24 cellular contexts compared by ENCODE assay signal in genomic region chr5:39633057-39633456, GRCh38.
DNase-seq lines count a peak whose midpoint lies in the region; FAIRE-seq and TF ChIP-seq lines count a peak whose summit lies in the region.
"Had no signal": no experiment of that assay in that cellular context is flagged by ENCODE, and none has a peak within 500 bp of the region (broad histone marks: within the 10 kb centered on the region; RNA-seq: fewer than 3 reads in every experiment).

No MANE protein-coding gene starts in this region.

- no peaks in the 10 kb centered on the region for H3K27me3 ChIP-seq in OCI-LY3 (ENCODE audit: low read depth, low read length)
- no peaks in the 10 kb centered on the region for H3K27me3 ChIP-seq in vagina
- H3K27me3 ChIP-seq: BLaER1 treated with 17β-estradiol and CSF1 and Interleukin-3, amounts not matched to agents 10 nM and 100 nM had no signal

- H3K4me3 ChIP-seq in OCI-LY3 (ENCODE audit: low read length): no peak overlapping the region
- H3K4me3 ChIP-seq in epithelial cell of esophagus (ENCODE audit: low read length): no peak overlapping the region
- no peak overlapping the region for H3K4me3 ChIP-seq in vagina
- H3K4me3 ChIP-seq: A549; BLaER1 treated with 17β-estradiol and CSF1 and Interleukin-3, amounts not matched to agents 10 nM and 100 nM; GM12878 had no signal

- intact Hi-C loops in vagina (cut with DNase I): no loop called here

- TF ChIP-seq CTCF in OCI-LY3 (IDR thresholded peaks at IDR 0.05; ENCODE audit: low read depth, low read length): no peak
- no peak for TF ChIP-seq CTCF in VCaP (conservative IDR thresholded peaks at IDR 0.05)
- no peak for TF ChIP-seq CTCF in epithelial cell of esophagus (IDR thresholded peaks at IDR 0.05; ENCODE audit: insufficient read depth, low read depth, low read length, missing control alignments)
- TF ChIP-seq CTCF in vagina (IDR thresholded peaks at IDR 0.05): no peak

- peak overlapping the region; percentile 7; the same call in 1 of the 2 replicates for H3K4me2 ChIP-seq in OCI-LY3 (ENCODE audit: low read length)
- H3K4me2 ChIP-seq: A549; BLaER1 treated with 17β-estradiol and CSF1 and Interleukin-3, amounts not matched to agents 10 nM and 100 nM had no signal

- H3K9me3 ChIP-seq in OCI-LY3 (ENCODE audit: insufficient read depth, low read length): no peaks in the 10 kb centered on the region
- no peaks in the 10 kb centered on the region for H3K9me3 ChIP-seq in vagina
- H3K9me3 ChIP-seq: A549; BLaER1 treated with 17β-estradiol and CSF1 and Interleukin-3, amounts not matched to agents 10 nM and 100 nM; Caco-2 had no signal

- H3K27ac ChIP-seq in OCI-LY3 (ENCODE audit: low read length): no peak overlapping the region
- peak overlapping the region; percentile 77 for H3K27ac ChIP-seq in VCaP
- no peak overlapping the region for H3K27ac ChIP-seq in vagina
- H3K27ac ChIP-seq: 22Rv1; A549; BLaER1 treated with 17β-estradiol and CSF1 and Interleukin-3, amounts not matched to agents 10 nM and 100 nM; C4-2B had no signal

- no peak overlapping the region for H3K9ac ChIP-seq in OCI-LY3 (ENCODE audit: low read length)
- H3K9ac ChIP-seq: BLaER1 treated with 17β-estradiol and CSF1 and Interleukin-3, amounts not matched to agents 10 nM and 100 nM had no signal

- DNase-seq in H54 (ENCODE audit: insufficient read length, low spot score): no peak
- DNase-seq in epithelial cell of esophagus (ENCODE audit: low read depth): peak; percentile 13
- no peak for DNase-seq in SIG-M5 treated with dmso at 0.1 percent for 504 hours (lab: John Stamatoyannopoulos, UW; ENCODE audit: unreplicated experiment)
- DNase-seq in T-helper 9 cell: no peak
- DNase-seq in cerebellar nuclear complex (lab: John Stamatoyannopoulos, UW): no peak
- DNase-seq in vagina (ENCODE audit: extremely low spot score in 2 of 2): no peak
- DNase-seq: AML-193; Caco-2; Calu3; CD4-positive, alpha-beta T cell; CD8-positive, alpha-beta T cell; DMS79 treated with DMSO at 0.1 percent for 48 hours; GDM1 had no signal

- H3K4me1 ChIP-seq in OCI-LY3 (ENCODE audit: low read length) (peaks cover 15% of the 10 kb centered on the region), vagina (no peaks in the 10 kb centered on the region)
- H3K4me1 ChIP-seq: A549; BLaER1 treated with 17β-estradiol and CSF1 and Interleukin-3, amounts not matched to agents 10 nM and 100 nM; Caco-2 had no signal

- no peak overlapping the region for H2AFZ ChIP-seq in OCI-LY3 (ENCODE audit: low read depth, low read length)

- FAIRE-seq in H54 (lab: Jason Lieb, UNC): peak; percentile 41
- FAIRE-seq: A549, D721Med, GM12878, GM12892, GM18507, GM19239 had no signal

- H4K20me1 ChIP-seq in OCI-LY3 (ENCODE audit: insufficient read depth, low read length): no peaks in the 10 kb centered on the region
- H4K20me1 ChIP-seq: BLaER1 treated with 17β-estradiol and CSF1 and Interleukin-3, amounts not matched to agents 10 nM and 100 nM had no signal

- no peaks in the 10 kb centered on the region for H3K79me2 ChIP-seq in OCI-LY3 (ENCODE audit: low read length)

- TF ChIP-seq POLR2A in H54 (IDR thresholded peaks at IDR 0.05; ENCODE audit: low read depth, low read length): no peak
- no peak for TF ChIP-seq POLR2A in vagina (IDR thresholded peaks at IDR 0.05)

- no peaks in the 10 kb centered on the region for H3K36me3 ChIP-seq in OCI-LY3 (replicated peaks; ENCODE audit: low read depth, low read length)
- no peaks in the 10 kb centered on the region for H3K36me3 ChIP-seq in vagina
- H3K36me3 ChIP-seq: BLaER1 treated with 17β-estradiol and CSF1 and Interleukin-3, amounts not matched to agents 10 nM and 100 nM had no signal
